In the genomic region with DNA sequence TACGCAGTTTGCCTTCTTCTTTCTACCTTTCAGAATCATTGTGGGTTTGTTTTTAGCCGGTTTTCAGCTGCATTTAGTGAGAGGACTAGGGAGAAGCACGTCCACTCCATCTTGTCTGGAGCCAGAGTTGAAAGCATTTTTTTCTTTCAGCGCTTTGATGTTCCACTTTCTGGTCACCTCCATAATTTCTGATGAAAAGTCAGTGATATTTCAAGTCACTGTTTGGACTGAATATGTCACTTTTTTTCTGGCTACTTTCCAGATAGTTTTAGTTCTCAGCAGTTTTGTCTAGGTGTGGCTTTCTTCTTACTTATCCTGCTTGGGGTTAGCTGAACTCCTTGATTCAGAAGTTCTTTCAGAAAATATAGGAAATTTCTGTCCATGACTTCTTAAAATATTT, we compare ENCODE assay signal across 21 cellular contexts.
DNase-seq lines count a peak whose midpoint lies in the region; ATAC-seq, FAIRE-seq and TF ChIP-seq lines count a peak whose summit lies in the region.
"Had no signal": no experiment of that assay in that cellular context is flagged by ENCODE, and none has a peak within 500 bp of the region (broad histone marks: within the 10 kb centered on the region; RNA-seq: fewer than 3 reads in every experiment).

No MANE protein-coding gene starts in this region.

- TF ChIP-seq RAD21 in HCT116 (IDR thresholded peaks at IDR 0.05; ENCODE audit: low read depth): no peak
- TF ChIP-seq RAD21 in K562 (CRISPR knock-in tag; conservative IDR thresholded peaks at IDR 0.05 in 1 of 2, IDR thresholded peaks at IDR 0.05 in 1 of 2): no peak

- intact Hi-C loops in HCT116 (cut with micrococcal nuclease) (no loop called here), K562 (cut with micrococcal nuclease) (no loop called here)

- no peak overlapping the region for H3K27ac Mint-ChIP-seq in WTC11
- H3K27ac Mint-ChIP-seq: B cell; CD4-positive, CD25-positive, alpha-beta regulatory T cell; CD8-positive, alpha-beta T cell had no signal

- no peaks in the 10 kb centered on the region for H3K9me1 ChIP-seq in K562 (ENCODE audit: control insufficient read depth, insufficient read depth, low read length)

- no peaks in the 10 kb centered on the region for H3K9me2 ChIP-seq in HCT116 (ENCODE audit: insufficient read depth)

- CTCF ChIA-PET in HCT116 (lab: Charles Lee) (no interaction called here), WTC11 (lab: Charles Lee) (no interaction called here), K562 (lab: Yijun Ruan, JAX; ENCODE audit: low intra/inter-chr PET ratio) (interaction anchor here (0.6 kb wide), 1 partner anchor 87 kb away, joined by 3 read pairs; no protein-coding TSS in a partner anchor)

- in situ Hi-C loops in K562 (cut with MboI) (no loop called here), GM13977 (cut with MboI; ENCODE audit: low pct_unique_long_range_greater_than_20kb, low sequenced_read_pairs, unreplicated experiment) (no loop called here)

- DNase-seq in A172 (ENCODE audit: low spot score) (peak; percentile 15), HCT116 (ENCODE audit: low read depth, low spot score) (peak; percentile 23), WTC11 (ENCODE audit: low spot score) (no peak), K562 (ENCODE audit: extremely low read depth in 1 of 4, low spot score in 3 of 4) (no peak), GM13977 (ENCODE audit: low spot score) (no peak), HuH-7 (ENCODE audit: low spot score) (no peak)
- DNase-seq: 8988T; Caco-2; CD4-positive, CD25-positive, alpha-beta regulatory T cell; CD8-positive, alpha-beta T cell; DMS153; DND-41; GOT3 had no signal

- H3K79me2 ChIP-seq in HCT116 (ENCODE audit: insufficient read depth, low read length): no peaks in the 10 kb centered on the region
- no peaks in the 10 kb centered on the region for H3K79me2 ChIP-seq in K562 (ENCODE audit: control insufficient read depth, insufficient read depth, low read length)

- no peaks in the 10 kb centered on the region for H3K27me3 ChIP-seq in HCT116 (ENCODE audit: insufficient read depth, low read length)
- H3K27me3 ChIP-seq in K562 (ENCODE audit: control insufficient read depth in 2 of 2, insufficient read depth in 2 of 2, low read length in 2 of 2): peaks cover 4 to 7% of the 10 kb centered on the region in 2 experiments; a peak in 4 of 5 replicates
- H3K27me3 ChIP-seq: BLaER1 had no signal

- peaks cover 0 to 14% of the 10 kb centered on the region in 2 experiments; a peak in 2 of 4 replicates for H3K9me3 ChIP-seq in HCT116 (ENCODE audit: control insufficient read depth in 1 of 2, insufficient read depth in 1 of 2, low read depth in 1 of 2, low read length in 2 of 2)
- peaks cover 6% of the 10 kb centered on the region; the same call in 1 of the 2 replicates for H3K9me3 ChIP-seq in K562 (replicated peaks; ENCODE audit: control insufficient read depth, insufficient read depth, low read depth, low read length)
- H3K9me3 ChIP-seq: BLaER1 had no signal

- no peak overlapping the region for H3K27ac ChIP-seq in HCT116 (ENCODE audit: low read depth, low read length)
- H3K27ac ChIP-seq in K562 (ENCODE audit: extremely low read depth, low read depth, low read length): no peak overlapping the region
- H3K27ac ChIP-seq: BLaER1, C4-2B had no signal

- H3K27me3 Mint-ChIP-seq in WTC11 (ENCODE audit: low read depth): peaks cover 14% of the 10 kb centered on the region

- H3K36me3 Mint-ChIP-seq in WTC11: peaks cover 17% of the 10 kb centered on the region
- H3K36me3 Mint-ChIP-seq: CD4-positive, CD25-positive, alpha-beta regulatory T cell; CD8-positive, alpha-beta T cell had no signal

- H3K36me3 ChIP-seq in HCT116 (ENCODE audit: control insufficient read depth in 1 of 2, insufficient read depth in 2 of 2, low read length in 2 of 2): no peaks in the 10 kb centered on the region
- H3K36me3 ChIP-seq in K562 (ENCODE audit: control insufficient read depth, insufficient read depth, low read length): no peaks in the 10 kb centered on the region
- H3K36me3 ChIP-seq: BLaER1, HAP-1 had no signal

- BruUV-seq in HCT116 (replicated peaks; lab: Mats Ljungman, UMichigan) (no TSS peak), K562 (replicated peaks; lab: Mats Ljungman, UMichigan) (no TSS peak)

- H4K20me1 ChIP-seq in HCT116 (ENCODE audit: insufficient read depth) (no peaks in the 10 kb centered on the region), K562 (replicated peaks; ENCODE audit: control insufficient read depth, insufficient read depth, low read length) (no peaks in the 10 kb centered on the region)
- H4K20me1 ChIP-seq: BLaER1 had no signal

- WGBS in K562 (ENCODE audit: insufficient coverage, low coverage, missing lambda C conversion rate): 13% methylated on average over 3 of the region's 4 CpGs

- peaks cover 14% of the 10 kb centered on the region for H3K4me1 Mint-ChIP-seq in WTC11
- H3K4me1 Mint-ChIP-seq: B cell had no signal

- H3K4me3 ChIP-seq in HCT116 (replicated peaks in 1 of 2; ENCODE audit: low read depth in 1 of 2, low read length in 2 of 2) (no peak overlapping the region), K562 (no peak overlapping the region)
- H3K4me3 ChIP-seq: BLaER1, HAP-1 had no signal

- TF ChIP-seq EP300 in K562 (IDR thresholded peaks at IDR 0.05; ENCODE audit: low read length): no peak

- POLR2A ChIA-PET in HCT116 (lab: Charles Lee) (no interaction called here), WTC11 (lab: Charles Lee) (no interaction called here), K562 (lab: Yijun Ruan, JAX) (no interaction called here)

- H3K4me1 ChIP-seq in HCT116 (ENCODE audit: control insufficient read depth in 1 of 2, insufficient read depth in 2 of 2, low read length in 2 of 2) (no peaks in the 10 kb centered on the region), K562 (replicated peaks in 1 of 2; ENCODE audit: control insufficient read depth in 2 of 2, insufficient read depth in 2 of 2, low read length in 2 of 2) (no peaks in the 10 kb centered on the region)
- H3K4me1 ChIP-seq: BLaER1, Caco-2 had no signal

- H3K4me3 Mint-ChIP-seq in WTC11: no peak overlapping the region
- H3K4me3 Mint-ChIP-seq: B cell; CD4-positive, CD25-positive, alpha-beta regulatory T cell; CD8-positive, alpha-beta T cell had no signal

- TF ChIP-seq CTCF in HCT116 (IDR thresholded peaks at IDR 0.05 in 2 of 3, conservative IDR thresholded peaks at IDR 0.05 in 1 of 3; ENCODE audit: borderline replicate concordance in 1 of 3, insufficient read depth in 1 of 3, low read depth in 2 of 3, low read length in 2 of 3) (no peak), WTC11 (IDR thresholded peaks at IDR 0.05) (no peak), K562 (IDR thresholded peaks at IDR 0.05 in 2 of 3, conservative IDR thresholded peaks at IDR 0.05 in 1 of 3; ENCODE audit: insufficient read depth in 2 of 3, low read depth in 1 of 3, low read length in 3 of 3) (no peak), GM13977 (IDR thresholded peaks at IDR 0.05; ENCODE audit: extremely low read depth, insufficient read depth, missing control alignments) (no peak)

- H3K9me3 Mint-ChIP-seq in WTC11: peaks cover 27% of the 10 kb centered on the region
- H3K9me3 Mint-ChIP-seq: CD8-positive, alpha-beta T cell had no signal

- H3K9ac ChIP-seq in HCT116 (ENCODE audit: low read length) (no peak overlapping the region), K562 (ENCODE audit: insufficient read depth in 1 of 2, low read depth in 2 of 2, low read length in 2 of 2) (no peak overlapping the region)
- H3K9ac ChIP-seq: BLaER1 had no signal

- RAD21 ChIA-PET in HCT116 (lab: Charles Lee; ENCODE audit: low non-redundant PET in 1 of 2, low total read pairs in 2 of 2, uncharacterized antibody in 2 of 2, unreplicated experiment in 2 of 2): no interaction called here

- ATAC-seq in HCT116 (no peak), WTC11 (no peak), K562 (no peak), GM18502 (IDR thresholded peaks at IDR 0.05; ENCODE audit: poor library complexity, unreplicated experiment) (no peak), HG03520 (IDR thresholded peaks at IDR 0.05; ENCODE audit: unreplicated experiment) (no peak)
- ATAC-seq: CD8-positive, alpha-beta T cell had no signal

- no peak for TF ChIP-seq POLR2A in HCT116 (IDR thresholded peaks at IDR 0.05; ENCODE audit: borderline replicate concordance, extremely low read depth, insufficient read depth, insufficient read length)
- no peak for TF ChIP-seq POLR2A in K562 (conservative IDR thresholded peaks at IDR 0.05)

- no peak overlapping the region for H2AFZ ChIP-seq in HCT116 (ENCODE audit: low read depth, low read length, poor library complexity, severe bottlenecking)
- no peak overlapping the region for H2AFZ ChIP-seq in K562 (ENCODE audit: low read depth, low read length)

- no peak for FAIRE-seq in K562 (lab: Jason Lieb, UNC)
- FAIRE-seq: G401.6, H54 had no signal

- H3K4me2 ChIP-seq in HCT116 (ENCODE audit: low read length): no peak overlapping the region
- no peak overlapping the region for H3K4me2 ChIP-seq in K562 (ENCODE audit: insufficient read depth, low read length)
- H3K4me2 ChIP-seq: BLaER1 had no signal

TF ChIP-seq in HCT116, 20 proteins besides CTCF, POLR2A, EP300 and RAD21 (continues in another document):
- TF ChIP-seq POLR2AphosphoS5 (IDR thresholded peaks at IDR 0.05; ENCODE audit: low read depth, low read length) (no peak), CBX3 (IDR thresholded peaks at IDR 0.05; ENCODE audit: low read depth) (peak; percentile 96), CEBPB (IDR thresholded peaks at IDR 0.05; ENCODE audit: low read depth) (no peak)
- TF ChIP-seq, protein P1, sequence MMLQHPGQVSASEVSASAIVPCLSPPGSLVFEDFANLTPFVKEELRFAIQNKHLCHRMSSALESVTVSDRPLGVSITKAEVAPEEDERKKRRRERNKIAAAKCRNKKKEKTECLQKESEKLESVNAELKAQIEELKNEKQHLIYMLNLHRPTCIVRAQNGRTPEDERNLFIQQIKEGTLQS (IDR thresholded peaks at IDR 0.05): no peak

TF ChIP-seq in K562, 482 proteins besides CTCF, POLR2A, EP300 and RAD21 (continues in another document):
- TF ChIP-seq ARNT (IDR thresholded peaks at IDR 0.05) (peak in 1 of 2 experiments; percentile 30; a peak in 1 of 4 replicates), CBX5 (IDR thresholded peaks at IDR 0.05; ENCODE audit: borderline replicate concordance, low read depth) (peak; percentile 83; the same call in 1 of the 2 replicates), NFIC (IDR thresholded peaks at IDR 0.05) (peak; percentile 90), CBX3 (IDR thresholded peaks at IDR 0.05; ENCODE audit: borderline replicate concordance in 1 of 2, low read length in 2 of 2) (peak in 1 of 2 experiments; percentile 98; a peak in 2 of 3 replicates), ZNF75A (CRISPR knock-in tag; IDR thresholded peaks at IDR 0.05) (no peak)
- TF ChIP-seq, protein P2, sequence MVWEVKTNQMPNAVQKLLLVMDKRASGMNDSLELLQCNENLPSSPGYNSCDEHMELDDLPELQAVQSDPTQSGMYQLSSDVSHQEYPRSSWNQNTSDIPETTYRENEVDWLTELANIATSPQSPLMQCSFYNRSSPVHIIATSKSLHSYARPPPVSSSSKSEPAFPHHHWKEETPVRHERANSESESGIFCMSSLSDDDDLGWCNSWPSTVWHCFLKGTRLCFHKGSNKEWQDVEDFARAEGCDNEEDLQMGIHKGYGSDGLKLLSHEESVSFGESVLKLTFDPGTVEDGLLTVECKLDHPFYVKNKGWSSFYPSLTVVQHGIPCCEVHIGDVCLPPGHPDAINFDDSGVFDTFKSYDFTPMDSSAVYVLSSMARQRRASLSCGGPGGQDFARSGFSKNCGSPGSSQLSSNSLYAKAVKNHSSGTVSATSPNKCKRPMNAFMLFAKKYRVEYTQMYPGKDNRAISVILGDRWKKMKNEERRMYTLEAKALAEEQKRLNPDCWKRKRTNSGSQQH (CRISPR knock-in tag; IDR thresholded peaks at IDR 0.05): no peak

Comparison
In these comparisons a context has a peak if more than half of its experiments do, and no peak if none do; other contexts are left out.
1. DNase-seq: peak in A172 (single experiment) and HCT116 (single experiment); none in WTC11 (single experiment), K562 (0 of 4), GM13977 (single experiment) and HuH-7 (single experiment).